Comparison of ENCODE assay signal across 37 cellular contexts in genomic region chr13:42534785-42535184, GRCh38. TPM values are rescaled to one million over a fixed set of nuclear protein-coding genes. Genes with fewer than 3 reads are reported as not detected.
"Had no signal": no experiment of that assay in that cellular context is flagged by ENCODE, and none has a peak within 500 bp of the region (broad histone marks: within the 10 kb centered on the region; RNA-seq: fewer than 3 reads in every experiment).

No MANE protein-coding gene starts in this region.

- H3K27ac Mint-ChIP-seq: activated CD4-positive, alpha-beta memory T cell treated with anti-CD3 and anti-CD28 coated beads for 36 hours; activated CD4-positive, alpha-beta T cell treated with anti-CD3 and anti-CD28 coated beads, Interleukin-2, amount 10 ng/mL, durations not matched to agents 24 days and 14 days; activated CD8-positive, alpha-beta T cell treated with anti-CD3 and anti-CD28 coated beads for 36 hours; activated naive CD4-positive, alpha-beta T cell treated with anti-CD3 and anti-CD28 coated beads, Interleukin-2, amount 10 ng/mL, durations not matched to agents 7 days and 5 days; activated naive CD4-positive, alpha-beta T cell treated with anti-CD3 and anti-CD28 coated beads, Interleukin-2, amount 50 U/mL, for 24 hours; activated naive CD8-positive, alpha-beta T cell; activated naive CD8-positive, alpha-beta T cell treated with anti-CD3 and anti-CD28 coated beads, Interleukin-2, amount 10 ng/mL, durations not matched to agents 7 days and 5 days; activated naive CD8-positive, alpha-beta T cell treated with anti-CD3 and anti-CD28 coated beads, Interleukin-2, amount 50 U/mL, for 24 hours; activated T-cell treated with anti-CD3 and anti-CD28 coated beads, Interleukin-2, amount 50 U/mL, for 72 hours; activated T-helper 1 cell treated with anti-CD3 and anti-CD28 coated beads, Interleukin-12 subunit alpha, Interleukin-12 subunit beta, Interleukin-2, Interleukin-4 antibody, amounts not matched to agents 30 ng/mL and 10 ng/mL and 1 ng/mL, durations not matched to agents 14 hours and 24 hours and 36 hours; activated T-helper 2 cell treated with anti-CD3 and anti-CD28 coated beads, Interferon-gamma antibody, Interleukin-2, Interleukin-4, amounts not matched to agents 10 μg/mL and 5 μg/mL and 100 μg/mL, durations not matched to agents 14 hours and 24 hours and 36 hours; brain; T-helper 17 cell had no signal

- DNase-seq: activated B cell treated with CpG ODN at 0.5 μM for 24 hours; activated CD4-positive, alpha-beta memory T cell treated with anti-CD3 and anti-CD28 coated beads for 36 hours; activated CD4-positive, alpha-beta T cell treated with anti-CD3 and anti-CD28 coated beads for 4 hours; activated CD4-positive, alpha-beta T cell treated with anti-CD3 and anti-CD28 coated beads, Interleukin-2, amount 50 U/mL, for 1 hour; activated CD4-positive, alpha-beta T cell treated with anti-CD3 and anti-CD28 coated beads, Interleukin-2, amount 50 U/mL, for 4 hours; activated CD4-positive, CD25-positive, alpha-beta regulatory T cell treated with anti-CD3 and anti-CD28 coated beads, Interleukin-2, amount 50 U/mL, for 72 hours; activated CD8-positive, alpha-beta memory T cell treated with anti-CD3 and anti-CD28 coated beads, Interleukin-2, amount 50 U/mL, for 4 hours; activated CD8-positive, alpha-beta T cell treated with anti-CD3 and anti-CD28 coated beads for 36 hours; activated effector memory CD4-positive, alpha-beta T cell treated with Interleukin-2 at 50 U/mL for 16 hours; activated gamma-delta T cell; activated naive CD4-positive, alpha-beta T cell treated with anti-CD3 and anti-CD28 coated beads, Interleukin-2, amount 10 ng/mL, durations not matched to agents 7 days and 5 days; activated naive CD4-positive, alpha-beta T cell treated with Interleukin-2 at 50 U/mL for 16 hours; activated naive CD8-positive, alpha-beta T cell treated with anti-CD3 and anti-CD28 coated beads, Interleukin-2, amount 10 ng/mL, durations not matched to agents 7 days and 5 days; activated naive CD8-positive, alpha-beta T cell treated with anti-CD3 and anti-CD28 coated beads, Interleukin-2, amount 50 U/mL, for 24 hours; activated T-cell treated with anti-CD3 and anti-CD28 coated beads for 4 hours; activated T-cell treated with anti-CD3 and anti-CD28 coated beads, Interleukin-2, amount 50 U/mL, for 1 hour; activated T-cell treated with anti-CD3 and anti-CD28 coated beads, Interleukin-2, amount 50 U/mL, for 4 hours; activated T-cell treated with anti-CD3 and anti-CD28 coated beads, Interleukin-2, amount 50 U/mL, for 72 hours; amygdala; anterior cingulate cortex; caudate nucleus; cerebellar nuclear complex; T-helper 17 cell; T-helper 9 cell had no signal

- H3K9me3 ChIP-seq: ascending aorta had no signal

- H3K36me3 Mint-ChIP-seq: activated CD4-positive, alpha-beta memory T cell treated with anti-CD3 and anti-CD28 coated beads for 36 hours; activated naive CD4-positive, alpha-beta T cell treated with anti-CD3 and anti-CD28 coated beads, Interleukin-2, amount 10 ng/mL, durations not matched to agents 7 days and 5 days; activated naive CD8-positive, alpha-beta T cell; activated naive CD8-positive, alpha-beta T cell treated with anti-CD3 and anti-CD28 coated beads, Interleukin-2, amount 10 ng/mL, durations not matched to agents 7 days and 5 days; brain had no signal

- H3K4me3 Mint-ChIP-seq: activated B cell treated with CpG ODN at 0.5 μM for 24 hours; activated CD4-positive, alpha-beta memory T cell treated with anti-CD3 and anti-CD28 coated beads for 36 hours; activated CD4-positive, alpha-beta T cell treated with anti-CD3 and anti-CD28 coated beads, Interleukin-2, amount 10 ng/mL, durations not matched to agents 24 days and 14 days; activated CD8-positive, alpha-beta T cell treated with anti-CD3 and anti-CD28 coated beads for 36 hours; activated naive CD4-positive, alpha-beta T cell treated with anti-CD3 and anti-CD28 coated beads, Interleukin-2, amount 10 ng/mL, durations not matched to agents 7 days and 5 days; activated naive CD4-positive, alpha-beta T cell treated with anti-CD3 and anti-CD28 coated beads, Interleukin-2, amount 50 U/mL, for 24 hours; activated naive CD8-positive, alpha-beta T cell; activated naive CD8-positive, alpha-beta T cell treated with anti-CD3 and anti-CD28 coated beads, Interleukin-2, amount 10 ng/mL, durations not matched to agents 7 days and 5 days; activated naive CD8-positive, alpha-beta T cell treated with anti-CD3 and anti-CD28 coated beads, Interleukin-2, amount 50 U/mL, for 24 hours; activated T-cell treated with anti-CD3 and anti-CD28 coated beads, Interleukin-2, amount 50 U/mL, for 4 hours; activated T-cell treated with anti-CD3 and anti-CD28 coated beads, Interleukin-2, amount 50 U/mL, for 72 hours; activated T-helper 1 cell treated with anti-CD3 and anti-CD28 coated beads, Interleukin-12 subunit alpha, Interleukin-12 subunit beta, Interleukin-2, Interleukin-4 antibody, amounts not matched to agents 30 ng/mL and 10 ng/mL and 1 ng/mL, durations not matched to agents 14 hours and 24 hours and 36 hours; brain; central memory CD8-positive, alpha-beta T cell; T-helper 17 cell; T-helper 2 cell treated with Interferon-gamma antibody and Interleukin-4, amounts not matched to agents 5 μg/mL and 100 μg/mL, for 36 hours had no signal

- H3K36me3 ChIP-seq: ascending aorta, cardiac muscle cell had no signal

- H3K27ac ChIP-seq: ascending aorta, cardiac muscle cell, VCaP had no signal

- H3K4me1 Mint-ChIP-seq: brain had no signal

- ATAC-seq: activated CD8-positive, alpha-beta T cell treated with anti-CD3 and anti-CD28 coated beads for 36 hours; activated naive CD8-positive, alpha-beta T cell treated with anti-CD3 and anti-CD28 coated beads, Interleukin-2, amount 50 U/mL, for 24 hours; activated T-cell treated with anti-CD3 and anti-CD28 coated beads, Interleukin-2, amount 50 U/mL, for 4 hours; activated T-cell treated with anti-CD3 and anti-CD28 coated beads, Interleukin-2, amount 50 U/mL, for 72 hours; T-helper 17 cell had no signal

- H3K27me3 Mint-ChIP-seq: activated B cell treated with CpG ODN at 0.5 μM for 24 hours; activated CD4-positive, alpha-beta memory T cell treated with anti-CD3 and anti-CD28 coated beads for 36 hours; activated CD4-positive, alpha-beta T cell treated with anti-CD3 and anti-CD28 coated beads, Interleukin-2, amount 10 ng/mL, durations not matched to agents 24 days and 14 days; activated naive CD4-positive, alpha-beta T cell treated with anti-CD3 and anti-CD28 coated beads, Interleukin-2, amount 10 ng/mL, durations not matched to agents 7 days and 5 days; activated naive CD4-positive, alpha-beta T cell treated with anti-CD3 and anti-CD28 coated beads, Interleukin-2, amount 50 U/mL, for 24 hours; activated naive CD8-positive, alpha-beta T cell; activated naive CD8-positive, alpha-beta T cell treated with anti-CD3 and anti-CD28 coated beads, Interleukin-2, amount 10 ng/mL, durations not matched to agents 7 days and 5 days; brain had no signal

- H3K27me3 ChIP-seq: ascending aorta, cardiac muscle cell had no signal

- FAIRE-seq: bronchial epithelial cell, TTC549 had no signal

- H3K4me1 ChIP-seq: ascending aorta had no signal

- H3K4me3 ChIP-seq: ascending aorta, cardiac muscle cell had no signal

- H3K9me3 Mint-ChIP-seq: activated B cell treated with CpG ODN at 0.5 μM for 24 hours; activated CD4-positive, alpha-beta memory T cell treated with anti-CD3 and anti-CD28 coated beads for 36 hours; activated CD8-positive, alpha-beta T cell treated with anti-CD3 and anti-CD28 coated beads for 36 hours; activated naive CD4-positive, alpha-beta T cell treated with anti-CD3 and anti-CD28 coated beads, Interleukin-2, amount 10 ng/mL, durations not matched to agents 7 days and 5 days; activated naive CD4-positive, alpha-beta T cell treated with anti-CD3 and anti-CD28 coated beads, Interleukin-2, amount 50 U/mL, for 24 hours; activated T-cell treated with anti-CD3 and anti-CD28 coated beads, Interleukin-2, amount 50 U/mL, for 4 hours had no signal

RNA-seq across cellular contexts. Expression of gene TNFSF11, which starts 39.2 kb away (rescaled TPM):
- total RNA-seq: activated naive CD8-positive, alpha-beta T cell treated with anti-CD3 and anti-CD28 coated beads, Interleukin-2, amount 10 ng/mL, durations not matched to agents 7 days and 5 days; ascending aorta; cardiac muscle cell; T-helper 17 cell had no signal
- polyA plus RNA-seq: cardiac muscle cell had no signal
